1 cellular context compared by ENCODE assay signal in the genomic region with DNA sequence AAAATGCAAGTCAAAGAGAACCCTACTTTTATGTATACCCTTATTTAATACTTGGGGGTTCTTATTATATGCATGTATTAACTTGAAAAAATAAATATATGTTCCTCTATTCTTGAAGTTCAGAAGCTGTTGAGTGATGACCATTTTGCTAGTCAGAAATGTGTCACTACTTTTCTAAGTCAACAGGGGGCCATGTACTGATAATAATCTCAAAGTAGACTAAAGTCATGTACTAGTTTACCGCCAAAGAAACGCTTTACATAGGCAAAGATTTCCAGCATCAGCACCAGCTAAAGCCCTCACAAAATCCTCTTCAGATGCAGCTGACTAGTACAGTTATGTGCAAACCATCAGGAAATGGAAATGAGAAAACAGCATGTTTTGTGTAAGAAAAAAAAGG.
TF ChIP-seq lines count a peak whose summit lies in the region.

No MANE protein-coding gene starts in this region.

TF ChIP-seq in HepG2, 621 proteins besides CTCF, POLR2A, EP300 and RAD21:
- no peak for TF ChIP-seq GATAD1 (CRISPR knock-in tag; IDR thresholded peaks at IDR 0.05)
- TF ChIP-seq, protein P1, sequence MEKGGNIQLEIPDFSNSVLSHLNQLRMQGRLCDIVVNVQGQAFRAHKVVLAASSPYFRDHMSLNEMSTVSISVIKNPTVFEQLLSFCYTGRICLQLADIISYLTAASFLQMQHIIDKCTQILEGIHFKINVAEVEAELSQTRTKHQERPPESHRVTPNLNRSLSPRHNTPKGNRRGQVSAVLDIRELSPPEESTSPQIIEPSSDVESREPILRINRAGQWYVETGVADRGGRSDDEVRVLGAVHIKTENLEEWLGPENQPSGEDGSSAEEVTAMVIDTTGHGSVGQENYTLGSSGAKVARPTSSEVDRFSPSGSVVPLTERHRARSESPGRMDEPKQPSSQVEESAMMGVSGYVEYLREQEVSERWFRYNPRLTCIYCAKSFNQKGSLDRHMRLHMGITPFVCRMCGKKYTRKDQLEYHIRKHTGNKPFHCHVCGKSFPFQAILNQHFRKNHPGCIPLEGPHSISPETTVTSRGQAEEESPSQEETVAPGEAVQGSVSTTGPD (CRISPR knock-in tag; IDR thresholded peaks at IDR 0.05), result no peak
- TF ChIP-seq, protein P2, sequence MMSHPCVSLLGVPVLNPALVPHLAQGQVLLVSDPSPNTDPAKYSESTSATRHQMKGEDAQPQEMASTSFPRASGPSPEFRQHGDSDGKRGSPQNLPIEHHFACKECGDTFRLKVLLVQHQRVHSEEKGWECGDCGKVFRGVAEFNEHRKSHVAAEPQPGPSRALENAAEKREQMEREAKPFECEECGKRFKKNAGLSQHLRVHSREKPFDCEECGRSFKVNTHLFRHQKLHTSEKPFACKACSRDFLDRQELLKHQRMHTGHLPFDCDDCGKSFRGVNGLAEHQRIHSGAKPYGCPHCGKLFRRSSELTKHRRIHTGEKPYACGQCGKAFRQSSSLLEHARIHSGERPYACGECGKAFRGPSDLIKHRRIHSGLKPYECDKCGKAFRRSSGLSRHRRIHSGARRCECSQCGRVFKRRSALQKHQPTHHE (CRISPR knock-in tag; IDR thresholded peaks at IDR 0.05; ENCODE audit: borderline replicate concordance), result no peak
- no peak for TF ChIP-seq ZSCAN12 (CRISPR knock-in tag; IDR thresholded peaks at IDR 0.05)
- TF ChIP-seq, protein P3, sequence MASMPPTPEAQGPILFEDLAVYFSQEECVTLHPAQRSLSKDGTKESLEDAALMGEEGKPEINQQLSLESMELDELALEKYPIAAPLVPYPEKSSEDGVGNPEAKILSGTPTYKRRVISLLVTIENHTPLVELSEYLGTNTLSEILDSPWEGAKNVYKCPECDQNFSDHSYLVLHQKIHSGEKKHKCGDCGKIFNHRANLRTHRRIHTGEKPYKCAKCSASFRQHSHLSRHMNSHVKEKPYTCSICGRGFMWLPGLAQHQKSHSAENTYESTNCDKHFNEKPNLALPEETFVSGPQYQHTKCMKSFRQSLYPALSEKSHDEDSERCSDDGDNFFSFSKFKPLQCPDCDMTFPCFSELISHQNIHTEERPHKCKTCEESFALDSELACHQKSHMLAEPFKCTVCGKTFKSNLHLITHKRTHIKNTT (CRISPR knock-in tag; IDR thresholded peaks at IDR 0.05), result no peak
- TF ChIP-seq KDM2A (CRISPR knock-in tag; IDR thresholded peaks at IDR 0.05; ENCODE audit: borderline replicate concordance, low read depth), result no peak
- TF ChIP-seq, protein P4, sequence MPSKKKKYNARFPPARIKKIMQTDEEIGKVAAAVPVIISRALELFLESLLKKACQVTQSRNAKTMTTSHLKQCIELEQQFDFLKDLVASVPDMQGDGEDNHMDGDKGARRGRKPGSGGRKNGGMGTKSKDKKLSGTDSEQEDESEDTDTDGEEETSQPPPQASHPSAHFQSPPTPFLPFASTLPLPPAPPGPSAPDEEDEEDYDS (CRISPR knock-in tag; IDR thresholded peaks at IDR 0.05), result no peak
- no peak for TF ChIP-seq FIP1L1 (IDR thresholded peaks at IDR 0.05; ENCODE audit: borderline replicate concordance, insufficient read depth, low read depth, low read length)
- TF ChIP-seq PAF1 (CRISPR knock-in tag; IDR thresholded peaks at IDR 0.05), result no peak
- no peak for TF ChIP-seq CCAR2 (optimal IDR thresholded peaks at IDR 0.05; ENCODE audit: low read depth, low read length)
- no peak for TF ChIP-seq RARA (CRISPR knock-in tag; IDR thresholded peaks at IDR 0.05)
- TF ChIP-seq MXI1 (IDR thresholded peaks at IDR 0.05; ENCODE audit: borderline replicate concordance, low read depth, low read length), result no peak
- TF ChIP-seq ZNF629 (CRISPR knock-in tag; conservative IDR thresholded peaks at IDR 0.05), result no peak
- TF ChIP-seq MYC (CRISPR knock-in tag; IDR thresholded peaks at IDR 0.05; ENCODE audit: borderline replicate concordance), result no peak
- TF ChIP-seq, protein P5, sequence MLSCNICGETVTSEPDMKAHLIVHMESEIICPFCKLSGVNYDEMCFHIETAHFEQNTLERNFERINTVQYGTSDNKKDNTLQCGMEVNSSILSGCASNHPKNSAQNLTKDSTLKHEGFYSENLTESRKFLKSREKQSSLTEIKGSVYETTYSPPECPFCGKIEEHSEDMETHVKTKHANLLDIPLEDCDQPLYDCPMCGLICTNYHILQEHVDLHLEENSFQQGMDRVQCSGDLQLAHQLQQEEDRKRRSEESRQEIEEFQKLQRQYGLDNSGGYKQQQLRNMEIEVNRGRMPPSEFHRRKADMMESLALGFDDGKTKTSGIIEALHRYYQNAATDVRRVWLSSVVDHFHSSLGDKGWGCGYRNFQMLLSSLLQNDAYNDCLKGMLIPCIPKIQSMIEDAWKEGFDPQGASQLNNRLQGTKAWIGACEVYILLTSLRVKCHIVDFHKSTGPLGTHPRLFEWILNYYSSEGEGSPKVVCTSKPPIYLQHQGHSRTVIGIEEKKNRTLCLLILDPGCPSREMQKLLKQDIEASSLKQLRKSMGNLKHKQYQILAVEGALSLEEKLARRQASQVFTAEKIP (CRISPR knock-in tag; IDR thresholded peaks at IDR 0.05; ENCODE audit: borderline replicate concordance), result no peak
